ENCODE assay signal across 1 cellular context in genomic region chr19:4866595-4867424, GRCh38.
TF ChIP-seq lines count a peak whose summit lies in the region.

No MANE protein-coding gene starts in this region.

TF ChIP-seq in GM23338, 12 proteins besides CTCF, POLR2A, EP300 and RAD21 (continued from another document):
- no peak for TF ChIP-seq ZNF462 (CRISPR knock-in tag; IDR thresholded peaks at IDR 0.05)
- no peak for TF ChIP-seq EZH2phosphoT487 (IDR thresholded peaks at IDR 0.05; ENCODE audit: unreplicated experiment)
- TF ChIP-seq POLR2AphosphoS5 (IDR thresholded peaks at IDR 0.05; ENCODE audit: low read depth): no peak
